ENCODE assay signal across 23 cellular contexts in the genomic region with DNA sequence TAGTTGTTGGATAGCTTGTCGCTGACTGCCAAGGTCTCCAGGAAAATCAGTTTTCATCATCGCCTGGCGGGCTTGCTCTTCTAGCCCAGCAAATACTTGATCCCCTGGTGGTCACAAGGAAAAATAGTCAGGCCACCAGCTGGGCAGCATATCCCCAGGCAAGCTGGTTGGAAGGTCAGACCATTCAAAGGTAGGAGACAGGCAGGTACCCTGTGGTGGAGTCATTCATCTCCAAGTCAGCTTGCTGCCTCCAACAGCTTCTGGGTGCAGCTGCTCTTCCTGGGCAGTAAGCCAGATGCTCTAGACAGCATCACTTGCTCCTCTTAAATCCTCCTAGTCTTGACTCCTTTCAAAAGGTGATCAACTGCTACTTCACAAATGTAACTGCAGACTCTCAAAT. TPM values are rescaled to one million over a fixed set of nuclear protein-coding genes. Genes with fewer than 3 reads are reported as not detected.
DNase-seq lines count a peak whose midpoint lies in the region; ATAC-seq and TF ChIP-seq lines count a peak whose summit lies in the region.
"Had no signal": no experiment of that assay in that cellular context is flagged by ENCODE, and none has a peak within 500 bp of the region (broad histone marks: within the 10 kb centered on the region; RNA-seq: fewer than 3 reads in every experiment).

No MANE protein-coding gene starts in this region.

- 90 to 96% methylated on average over 3 of the region's 3 CpGs for WGBS in endodermal cell (ENCODE audit: insufficient coverage in 1 of 2, insufficient read length in 1 of 2), 2 experiments

- H3K9ac ChIP-seq in endodermal cell (ENCODE audit: extremely low read depth, low read length, poor library complexity, severe bottlenecking), result no peak overlapping the region
- H3K9ac ChIP-seq: KMS-11 had no signal

- H3K27ac Mint-ChIP-seq in CD4-positive, CD25-positive, alpha-beta regulatory T cell, result peak overlapping the region; percentile 34 to 67 (median 58)
- H3K27ac Mint-ChIP-seq in endodermal cell, result no peak overlapping the region
- H3K27ac Mint-ChIP-seq: activated naive CD4-positive, alpha-beta T cell treated with anti-CD3 and anti-CD28 coated beads, Interleukin-2, amount 50 U/mL, for 24 hours; naive thymus-derived CD8-positive, alpha-beta T cell had no signal

- no peak overlapping the region for H3K4me3 ChIP-seq in CD4-positive, CD25-positive, alpha-beta regulatory T cell (ENCODE audit: low read depth, low read length)
- H3K4me3 ChIP-seq in endodermal cell (ENCODE audit: low read length), result no peak overlapping the region
- H3K4me3 ChIP-seq: dorsolateral prefrontal cortex, heart left ventricle, lung, PC-9, skin epidermis, suprapubic skin had no signal

- no peak overlapping the region for H3K27ac ChIP-seq in CD4-positive, CD25-positive, alpha-beta regulatory T cell (ENCODE audit: insufficient read depth, low read length, poor library complexity, severe bottlenecking)
- H3K27ac ChIP-seq in endodermal cell (ENCODE audit: low read depth, low read length), result no peak overlapping the region
- H3K27ac ChIP-seq: dorsolateral prefrontal cortex, heart left ventricle, KMS-11, PC-9, skin epidermis, suprapubic skin had no signal

- H3K36me3 ChIP-seq in CD4-positive, CD25-positive, alpha-beta regulatory T cell (ENCODE audit: control insufficient read depth, insufficient read depth, low read length), result peaks cover 60% of the 10 kb centered on the region
- peaks cover 80% of the 10 kb centered on the region for H3K36me3 ChIP-seq in endodermal cell (ENCODE audit: control insufficient read depth, insufficient read depth, low read length)

- H3K27me3 ChIP-seq in CD4-positive, CD25-positive, alpha-beta regulatory T cell (ENCODE audit: control insufficient read depth, insufficient read depth, low read length), result no peaks in the 10 kb centered on the region
- H3K27me3 ChIP-seq in endodermal cell (ENCODE audit: control insufficient read depth, insufficient read depth, low read length, poor library complexity, severe bottlenecking), result no peaks in the 10 kb centered on the region
- H3K27me3 ChIP-seq: dorsolateral prefrontal cortex, heart left ventricle, suprapubic skin had no signal

- peak; percentile 55 for TF ChIP-seq CTCF in endodermal cell (conservative IDR thresholded peaks at IDR 0.05)

- no peak for DNase-seq in CD4-positive, CD25-positive, alpha-beta regulatory T cell
- peak; percentile 80 for DNase-seq in G401 (ENCODE audit: low spot score)
- peak; percentile 75 for DNase-seq in NCI-H345 treated with DMSO at 0.1 percent for 48 hours (lab: John Stamatoyannopoulos, UW; ENCODE audit: unreplicated experiment)
- DNase-seq in endodermal cell, result peak; percentile 58
- no peak for DNase-seq in SKM-1 treated with dmso at 0.1 percent for 144 hours (lab: John Stamatoyannopoulos, UW; ENCODE audit: unreplicated experiment)
- DNase-seq: activated CD4-positive, alpha-beta T cell treated with anti-CD3 and anti-CD28 coated beads, Interleukin-2, amount 50 U/mL, for 48 hours; activated T-cell treated with anti-CD3 and anti-CD28 coated beads, Interleukin-2, amount 50 U/mL, for 1 hour; heart left ventricle; naive thymus-derived CD8-positive, alpha-beta T cell; NCI-H1048; NCI-H526; PC-9; stimulated activated CD4-positive, alpha-beta T cell treated with anti-CD3 and anti-CD28 coated beads, Interleukin-4, amount 100 ng/mL, for 4 hours; stimulated activated CD8-positive, alpha-beta memory T cell treated with anti-CD3 and anti-CD28 coated beads, Interleukin-4, amount 100 ng/mL, for 48 hours had no signal

- H3K4me3 Mint-ChIP-seq in CD4-positive, CD25-positive, alpha-beta regulatory T cell, result no peak overlapping the region
- H3K4me3 Mint-ChIP-seq in endodermal cell, result no peak overlapping the region
- H3K4me3 Mint-ChIP-seq: activated naive CD4-positive, alpha-beta T cell treated with anti-CD3 and anti-CD28 coated beads, Interleukin-2, amount 50 U/mL, for 24 hours; naive thymus-derived CD8-positive, alpha-beta T cell had no signal

- H3K27me3 Mint-ChIP-seq in CD4-positive, CD25-positive, alpha-beta regulatory T cell, result no peaks in the 10 kb centered on the region
- H3K27me3 Mint-ChIP-seq in endodermal cell (ENCODE audit: insufficient read depth), result no peaks in the 10 kb centered on the region
- H3K27me3 Mint-ChIP-seq: activated naive CD4-positive, alpha-beta T cell treated with anti-CD3 and anti-CD28 coated beads, Interleukin-2, amount 50 U/mL, for 24 hours; naive thymus-derived CD8-positive, alpha-beta T cell had no signal

- ATAC-seq in CD4-positive, CD25-positive, alpha-beta regulatory T cell (ENCODE audit: low read depth in 2 of 2), result no peak
- ATAC-seq in HG03196 (IDR thresholded peaks at IDR 0.05; ENCODE audit: unreplicated experiment) (no peak), GM21447 (IDR thresholded peaks at IDR 0.05; ENCODE audit: unreplicated experiment) (no peak), HG02884 (IDR thresholded peaks at IDR 0.05; ENCODE audit: unreplicated experiment) (no peak)
- ATAC-seq: heart left ventricle; naive thymus-derived CD8-positive, alpha-beta T cell had no signal

- peaks cover 0 to 1% (median 0%) of the 10 kb centered on the region in 7 donors for H3K9me3 Mint-ChIP-seq in CD4-positive, CD25-positive, alpha-beta regulatory T cell
- H3K9me3 Mint-ChIP-seq in endodermal cell, result no peaks in the 10 kb centered on the region
- H3K9me3 Mint-ChIP-seq: activated naive CD4-positive, alpha-beta T cell treated with anti-CD3 and anti-CD28 coated beads, Interleukin-2, amount 50 U/mL, for 24 hours; naive thymus-derived CD8-positive, alpha-beta T cell had no signal

- peaks cover 15 to 24% (median 19%) of the 10 kb centered on the region in 4 donors for H3K4me1 Mint-ChIP-seq in CD4-positive, CD25-positive, alpha-beta regulatory T cell
- peaks cover 2% of the 10 kb centered on the region for H3K4me1 Mint-ChIP-seq in endodermal cell

- no peaks in the 10 kb centered on the region for H3K9me3 ChIP-seq in CD4-positive, CD25-positive, alpha-beta regulatory T cell (ENCODE audit: control insufficient read depth in 2 of 2, low read length in 2 of 2)
- no peaks in the 10 kb centered on the region for H3K9me3 ChIP-seq in endodermal cell (ENCODE audit: control insufficient read depth, low read length)
- H3K9me3 ChIP-seq: heart left ventricle, suprapubic skin had no signal

- H3K36me3 Mint-ChIP-seq in CD4-positive, CD25-positive, alpha-beta regulatory T cell, result peaks cover 40% of the 10 kb centered on the region
- H3K36me3 Mint-ChIP-seq in endodermal cell (ENCODE audit: low read depth), result peaks cover 43% of the 10 kb centered on the region

- no peaks in the 10 kb centered on the region for H3K4me1 ChIP-seq in CD4-positive, CD25-positive, alpha-beta regulatory T cell (ENCODE audit: control insufficient read depth, insufficient read depth, low read length, poor library complexity, severe bottlenecking)
- H3K4me1 ChIP-seq in endodermal cell (ENCODE audit: control insufficient read depth, insufficient read depth, low read length), result no peaks in the 10 kb centered on the region
- H3K4me1 ChIP-seq: heart left ventricle, suprapubic skin had no signal

- in situ Hi-C loops in G401 (cut with HindIII; ENCODE audit: low sequenced_read_pairs), result no loop called here

RNA-seq across cellular contexts. Expression of a gene that starts 16.0 kb away (rescaled TPM):
- 21.6 TPM for total RNA-seq in CD4-positive, CD25-positive, alpha-beta regulatory T cell
- 10 to 100 TPM; 13.3 to 15.5 (median 15.2) TPM for polyA plus RNA-seq in CD4-positive, CD25-positive, alpha-beta regulatory T cell
- total RNA-seq in G401 (2014; rRNA removed; shearing (Covaris generic)), result 24.7 and 27.7 TPM in 2 replicates
- total RNA-seq in endodermal cell, result 10 to 100 TPM; 12.1 to 12.8 TPM
- 26.3 TPM for polyA plus RNA-seq in endodermal cell (2013, experiment 1 of 2)
- polyA plus RNA-seq in endodermal cell (2013, experiment 2 of 2), result 20.7 TPM

RNA-seq across cellular contexts. Expression of a gene that starts 22.2 kb away (rescaled TPM):
- 46.8 TPM for total RNA-seq in CD4-positive, CD25-positive, alpha-beta regulatory T cell
- 10 to 100 TPM in 2 of 4 donors, 1 to 10 TPM in 2; 7.7 to 14.0 (median 10.3) TPM for polyA plus RNA-seq in CD4-positive, CD25-positive, alpha-beta regulatory T cell
- 5.7 and 6.8 TPM in 2 replicates for total RNA-seq in G401 (2014; rRNA removed; shearing (Covaris generic))
- total RNA-seq in endodermal cell, result 10 to 100 TPM; 28.9 to 30.7 TPM
- polyA plus RNA-seq in endodermal cell (2013, experiment 1 of 2), result 16.6 TPM
- polyA plus RNA-seq in endodermal cell (2013, experiment 2 of 2), result 17.4 TPM

RNA-seq across cellular contexts. Expression of a gene that starts 27.4 kb away (rescaled TPM):
- total RNA-seq in CD4-positive, CD25-positive, alpha-beta regulatory T cell, result 346 TPM
- polyA plus RNA-seq in CD4-positive, CD25-positive, alpha-beta regulatory T cell, result 100 to 1,000 TPM; 151 to 252 (median 190) TPM
- 162 and 187 TPM in 2 replicates for total RNA-seq in G401 (2014; rRNA removed; shearing (Covaris generic))
- total RNA-seq in endodermal cell, result 100 to 1,000 TPM; 259 to 319 TPM
- 272 TPM for polyA plus RNA-seq in endodermal cell (2013, experiment 1 of 2)
- 254 TPM for polyA plus RNA-seq in endodermal cell (2013, experiment 2 of 2)

RNA-seq across cellular contexts. Expression of a gene that starts 59.3 kb away (rescaled TPM):
- total RNA-seq in CD4-positive, CD25-positive, alpha-beta regulatory T cell, result 190 TPM
- 10 to 100 TPM; 11.7 to 13.9 (median 12.8) TPM for polyA plus RNA-seq in CD4-positive, CD25-positive, alpha-beta regulatory T cell
- total RNA-seq in G401 (2014; rRNA removed; shearing (Covaris generic)), result 20.5 and 41.6 TPM in 2 replicates
- total RNA-seq in endodermal cell, result 10 to 100 TPM; 62.7 to 68.5 TPM
- 47.6 TPM for polyA plus RNA-seq in endodermal cell (2013, experiment 1 of 2)
- 44.7 TPM for polyA plus RNA-seq in endodermal cell (2013, experiment 2 of 2)

Comparison
In these comparisons a context has a peak if more than half of its experiments do, and no peak if none do; other contexts are left out.
1. DNase-seq: peak in G401 (single experiment), NCI-H345 treated with DMSO at 0.1 percent for 48 hours (single experiment) and endodermal cell (single experiment); none in CD4-positive, CD25-positive, alpha-beta regulatory T cell (0 of 3) and SKM-1 treated with dmso at 0.1 percent for 144 hours (single experiment).